Comparison of ENCODE assay signal across 40 cellular contexts in the genomic region with DNA sequence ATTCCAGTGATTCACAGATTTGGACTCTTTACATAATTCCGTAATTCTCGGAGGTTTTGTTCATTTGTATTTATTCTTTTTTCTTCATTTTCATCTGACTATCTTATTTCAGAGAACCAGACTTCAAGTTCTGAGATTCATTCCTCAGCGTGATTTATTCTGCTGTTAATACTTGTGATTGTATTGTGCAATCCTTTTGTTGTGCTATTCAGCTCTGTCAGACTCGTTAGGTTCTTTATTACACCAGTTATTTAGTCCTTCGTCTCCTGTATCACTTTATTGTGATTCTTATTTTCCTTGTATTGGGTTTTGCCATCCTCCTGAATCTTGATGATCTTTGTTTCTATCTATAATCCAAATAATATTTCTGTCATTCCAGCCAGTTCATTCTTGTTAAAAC.
"Had no signal": no experiment of that assay in that cellular context is flagged by ENCODE, and none has a peak within 500 bp of the region (broad histone marks: within the 10 kb centered on the region; RNA-seq: fewer than 3 reads in every experiment).

No MANE protein-coding gene starts in this region.

- H3K27me3 Mint-ChIP-seq: activated naive CD4-positive, alpha-beta T cell treated with anti-CD3 and anti-CD28 coated beads, Interleukin-2, amount 10 ng/mL, durations not matched to agents 7 days and 5 days; activated naive CD4-positive, alpha-beta T cell treated with anti-CD3 and anti-CD28 coated beads, Interleukin-2, amount 50 U/mL, for 24 hours; activated naive CD8-positive, alpha-beta T cell; activated naive CD8-positive, alpha-beta T cell treated with anti-CD3 and anti-CD28 coated beads for 36 hours; activated naive CD8-positive, alpha-beta T cell treated with anti-CD3 and anti-CD28 coated beads, Interleukin-2, amount 10 ng/mL, durations not matched to agents 7 days and 5 days; activated naive CD8-positive, alpha-beta T cell treated with anti-CD3 and anti-CD28 coated beads, Interleukin-2, amount 50 U/mL, for 24 hours; activated T-cell treated with anti-CD3 and anti-CD28 coated beads, Interleukin-2, amount 50 U/mL, for 24 hours; activated T-helper 17 cell treated with anti-CD3 and anti-CD28 coated beads, Interleukin-2, amount 50 U/mL, for 72 hours; central memory CD8-positive, alpha-beta T cell had no signal

- ATAC-seq: activated naive CD4-positive, alpha-beta T cell treated with anti-CD3 and anti-CD28 coated beads, Interleukin-2, amount 50 U/mL, for 72 hours; activated naive CD8-positive, alpha-beta T cell treated with anti-CD3 and anti-CD28 coated beads, Interleukin-2, amount 50 U/mL, for 24 hours; activated T-cell treated with anti-CD3 and anti-CD28 coated beads, Interleukin-2, amount 50 U/mL, for 4 hours; activated T-cell treated with anti-CD3 and anti-CD28 coated beads, Interleukin-2, amount 50 U/mL, for 72 hours; activated T-helper 17 cell treated with anti-CD3 and anti-CD28 coated beads, Interleukin-2, amount 50 U/mL, for 72 hours; body of pancreas had no signal

- FAIRE-seq: astrocyte, bronchial epithelial cell had no signal

- H3K4me3 ChIP-seq: adrenal gland, ascending aorta, body of pancreas, breast epithelium, cardiac muscle cell had no signal

- H3K4me1 ChIP-seq: adrenal gland, ascending aorta, body of pancreas, breast epithelium had no signal

- H3K27ac Mint-ChIP-seq: activated naive CD4-positive, alpha-beta T cell treated with anti-CD3 and anti-CD28 coated beads for 36 hours; activated naive CD4-positive, alpha-beta T cell treated with anti-CD3 and anti-CD28 coated beads, Interleukin-2, amount 10 ng/mL, durations not matched to agents 7 days and 5 days; activated naive CD4-positive, alpha-beta T cell treated with anti-CD3 and anti-CD28 coated beads, Interleukin-2, amount 50 U/mL, for 24 hours; activated naive CD4-positive, alpha-beta T cell treated with anti-CD3 and anti-CD28 coated beads, Interleukin-2, amount 50 U/mL, for 72 hours; activated naive CD8-positive, alpha-beta T cell; activated naive CD8-positive, alpha-beta T cell treated with anti-CD3 and anti-CD28 coated beads for 36 hours; activated naive CD8-positive, alpha-beta T cell treated with anti-CD3 and anti-CD28 coated beads, Interleukin-2, amount 10 ng/mL, durations not matched to agents 7 days and 5 days; activated naive CD8-positive, alpha-beta T cell treated with anti-CD3 and anti-CD28 coated beads, Interleukin-2, amount 50 U/mL, for 24 hours; activated T-cell treated with anti-CD3 and anti-CD28 coated beads, Interleukin-2, amount 50 U/mL, for 24 hours; activated T-cell treated with anti-CD3 and anti-CD28 coated beads, Interleukin-2, amount 50 U/mL, for 72 hours; activated T-helper 1 cell treated with anti-CD3 and anti-CD28 coated beads, Interleukin-12 subunit alpha, Interleukin-12 subunit beta, Interleukin-2, Interleukin-4 antibody, amounts not matched to agents 30 ng/mL and 10 ng/mL and 1 ng/mL, durations not matched to agents 14 hours and 24 hours and 36 hours; activated T-helper 17 cell treated with anti-CD3 and anti-CD28 coated beads, Interleukin-2, amount 50 U/mL, for 72 hours; activated T-helper 2 cell treated with anti-CD3 and anti-CD28 coated beads, Interferon-gamma antibody, Interleukin-2, Interleukin-4, amounts not matched to agents 10 μg/mL and 5 μg/mL and 100 μg/mL, durations not matched to agents 14 hours and 24 hours and 36 hours; brain had no signal

- DNase-seq: activated effector memory CD4-positive, alpha-beta T cell treated with anti-CD3 and anti-CD28 coated beads, Interleukin-2, amount 50 U/mL, for 16 hours; activated effector memory CD4-positive, alpha-beta T cell treated with Interleukin-2 at 50 U/mL for 16 hours; activated gamma-delta T cell; activated gamma-delta T cell treated with Interleukin-2 at 50 U/mL for 16 hours; activated naive CD4-positive, alpha-beta T cell; activated naive CD4-positive, alpha-beta T cell treated with anti-CD3 and anti-CD28 coated beads for 36 hours; activated naive CD4-positive, alpha-beta T cell treated with anti-CD3 and anti-CD28 coated beads, Interleukin-2, amount 10 ng/mL, durations not matched to agents 7 days and 5 days; activated naive CD4-positive, alpha-beta T cell treated with anti-CD3 and anti-CD28 coated beads, Interleukin-2, amount 50 U/mL, for 16 hours; activated naive CD4-positive, alpha-beta T cell treated with Interleukin-2 at 50 U/mL for 16 hours; activated naive CD8-positive, alpha-beta T cell treated with anti-CD3 and anti-CD28 coated beads for 36 hours; activated naive CD8-positive, alpha-beta T cell treated with anti-CD3 and anti-CD28 coated beads, Interleukin-2, amount 10 ng/mL, durations not matched to agents 7 days and 5 days; activated naive CD8-positive, alpha-beta T cell treated with anti-CD3 and anti-CD28 coated beads, Interleukin-2, amount 50 U/mL, for 24 hours; activated T-cell treated with anti-CD3 and anti-CD28 coated beads, Interleukin-2, amount 50 U/mL, for 1 hour; activated T-cell treated with anti-CD3 and anti-CD28 coated beads, Interleukin-2, amount 50 U/mL, for 24 hours; activated T-cell treated with anti-CD3 and anti-CD28 coated beads, Interleukin-2, amount 50 U/mL, for 4 hours; activated T-cell treated with anti-CD3 and anti-CD28 coated beads, Interleukin-2, amount 50 U/mL, for 48 hours; activated T-cell treated with anti-CD3 and anti-CD28 coated beads, Interleukin-2, amount 50 U/mL, for 72 hours; adrenal gland; amniotic stem cell; amygdala; anterior cingulate cortex; aorta; body of pancreas; brain microvascular endothelial cell; caudate nucleus; central memory CD4-positive, alpha-beta T cell; cerebellar nuclear complex had no signal

- H3K27ac ChIP-seq: adrenal gland, ascending aorta, body of pancreas, brain microvascular endothelial cell, breast epithelium, cardiac muscle cell had no signal

- H3K36me3 ChIP-seq: adrenal gland, ascending aorta, brain microvascular endothelial cell, breast epithelium, cardiac muscle cell had no signal

- H3K9me3 ChIP-seq: adrenal gland had no signal

- H3K4me1 Mint-ChIP-seq: activated naive CD4-positive, alpha-beta T cell treated with anti-CD3 and anti-CD28 coated beads, Interleukin-2, amount 10 ng/mL, durations not matched to agents 7 days and 5 days; activated naive CD4-positive, alpha-beta T cell treated with anti-CD3 and anti-CD28 coated beads, Interleukin-2, amount 50 U/mL, for 24 hours; activated naive CD8-positive, alpha-beta T cell treated with anti-CD3 and anti-CD28 coated beads for 36 hours; activated naive CD8-positive, alpha-beta T cell treated with anti-CD3 and anti-CD28 coated beads, Interleukin-2, amount 10 ng/mL, durations not matched to agents 7 days and 5 days; activated naive CD8-positive, alpha-beta T cell treated with anti-CD3 and anti-CD28 coated beads, Interleukin-2, amount 50 U/mL, for 24 hours; activated T-helper 17 cell treated with anti-CD3 and anti-CD28 coated beads, Interleukin-2, amount 50 U/mL, for 72 hours; brain; central memory CD8-positive, alpha-beta T cell had no signal

- H3K4me3 Mint-ChIP-seq: activated naive CD4-positive, alpha-beta T cell treated with anti-CD3 and anti-CD28 coated beads for 36 hours; activated naive CD4-positive, alpha-beta T cell treated with anti-CD3 and anti-CD28 coated beads, Interleukin-2, amount 10 ng/mL, durations not matched to agents 7 days and 5 days; activated naive CD4-positive, alpha-beta T cell treated with anti-CD3 and anti-CD28 coated beads, Interleukin-2, amount 50 U/mL, for 24 hours; activated naive CD8-positive, alpha-beta T cell; activated naive CD8-positive, alpha-beta T cell treated with anti-CD3 and anti-CD28 coated beads for 36 hours; activated naive CD8-positive, alpha-beta T cell treated with anti-CD3 and anti-CD28 coated beads, Interleukin-2, amount 10 ng/mL, durations not matched to agents 7 days and 5 days; activated naive CD8-positive, alpha-beta T cell treated with anti-CD3 and anti-CD28 coated beads, Interleukin-2, amount 50 U/mL, for 24 hours; activated T-cell treated with anti-CD3 and anti-CD28 coated beads, Interleukin-2, amount 50 U/mL, for 24 hours; activated T-cell treated with anti-CD3 and anti-CD28 coated beads, Interleukin-2, amount 50 U/mL, for 4 hours; activated T-cell treated with anti-CD3 and anti-CD28 coated beads, Interleukin-2, amount 50 U/mL, for 72 hours; activated T-helper 1 cell treated with anti-CD3 and anti-CD28 coated beads, Interleukin-12 subunit alpha, Interleukin-12 subunit beta, Interleukin-2, Interleukin-4 antibody, amounts not matched to agents 30 ng/mL and 10 ng/mL and 1 ng/mL, durations not matched to agents 14 hours and 24 hours and 36 hours; activated T-helper 17 cell treated with anti-CD3 and anti-CD28 coated beads, Interleukin-2, amount 50 U/mL, for 72 hours; brain; central memory CD8-positive, alpha-beta T cell had no signal

- H3K27me3 ChIP-seq: adrenal gland, ascending aorta, body of pancreas, brain microvascular endothelial cell, breast epithelium, cardiac muscle cell had no signal

- H3K36me3 Mint-ChIP-seq: activated naive CD4-positive, alpha-beta T cell treated with anti-CD3 and anti-CD28 coated beads, Interleukin-2, amount 10 ng/mL, durations not matched to agents 7 days and 5 days; activated naive CD4-positive, alpha-beta T cell treated with anti-CD3 and anti-CD28 coated beads, Interleukin-2, amount 50 U/mL, for 24 hours; activated naive CD8-positive, alpha-beta T cell; activated naive CD8-positive, alpha-beta T cell treated with anti-CD3 and anti-CD28 coated beads for 36 hours; activated naive CD8-positive, alpha-beta T cell treated with anti-CD3 and anti-CD28 coated beads, Interleukin-2, amount 10 ng/mL, durations not matched to agents 7 days and 5 days had no signal
